8 cellular contexts compared by ENCODE assay signal in the genomic region with DNA sequence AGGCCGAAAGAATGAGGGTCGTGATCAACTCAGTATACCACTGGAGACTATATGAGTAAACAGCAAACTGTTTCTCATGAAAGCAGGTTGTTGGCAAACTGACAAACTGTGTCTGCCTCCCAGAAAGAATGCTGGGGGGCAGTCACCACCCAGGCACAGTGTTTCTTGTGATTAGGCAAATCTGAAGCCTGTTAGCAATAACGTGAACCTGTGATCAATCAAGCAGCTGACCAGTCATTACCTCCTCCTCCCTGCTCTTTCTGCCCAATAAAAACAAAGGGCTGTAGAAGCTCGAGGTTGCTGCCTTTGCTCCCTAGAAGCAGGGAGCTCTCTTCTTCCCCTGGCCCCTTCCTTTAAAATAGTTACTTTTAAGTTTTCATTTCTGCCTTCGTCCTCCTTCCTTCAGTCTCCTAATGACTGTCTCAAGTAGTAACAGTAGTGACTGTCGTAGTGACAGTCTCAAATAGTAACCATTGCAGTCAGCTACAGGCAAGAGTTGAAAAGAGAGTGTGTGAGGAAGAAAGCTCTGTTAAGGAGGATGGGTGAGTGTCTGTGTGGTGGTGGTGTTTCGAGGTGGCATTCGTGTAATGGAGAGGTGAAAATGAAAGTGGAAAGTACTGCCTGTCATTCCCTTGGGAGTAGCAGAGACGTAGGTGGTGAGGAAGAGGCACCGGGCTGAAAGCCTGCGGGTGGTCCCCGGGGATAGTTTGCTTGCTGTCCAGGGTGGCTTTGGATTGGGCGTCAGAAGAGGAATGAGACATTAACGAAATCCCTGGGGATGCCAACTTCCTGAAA. TPM values are rescaled to one million over a fixed set of nuclear protein-coding genes. Genes with fewer than 3 reads are reported as not detected.
DNase-seq lines count a peak whose midpoint lies in the region; ATAC-seq, FAIRE-seq and TF ChIP-seq lines count a peak whose summit lies in the region.

No MANE protein-coding gene starts in this region.

- TF ChIP-seq POLR2A in H1 (IDR thresholded peaks at IDR 0.05; ENCODE audit: control extremely low read depth in 1 of 2, low read depth in 2 of 2, low read length in 2 of 2), result no peak

- H2AK5ac ChIP-seq in H1 (ENCODE audit: low read depth, low read length), result no peak overlapping the region

- no peak overlapping the region for H4K8ac ChIP-seq in H1 (ENCODE audit: extremely low read depth, insufficient read depth, low read length)

- intact Hi-C loops in posterior cingulate gyrus (cut with DNase I), result no loop called here

- H2BK15ac ChIP-seq in H1 (ENCODE audit: low read length), result no peak overlapping the region

- H3K4me1 ChIP-seq in H1 (replicated peaks in 1 of 4; ENCODE audit: control insufficient read depth in 3 of 4, insufficient read depth in 4 of 4, low read length in 3 of 4) (no peaks in the 10 kb centered on the region), skeletal muscle satellite cell (ENCODE audit: control insufficient read depth, insufficient read depth, low read length) (no peaks in the 10 kb centered on the region)

- no peak overlapping the region for H3K4me2 ChIP-seq in H1 (ENCODE audit: insufficient read depth in 1 of 2, low read depth in 2 of 2, low read length in 2 of 2)
- H3K4me2 ChIP-seq in skeletal muscle satellite cell (ENCODE audit: low read length), result peak overlapping the region; percentile 67

- H2AFZ ChIP-seq in H1 (ENCODE audit: low read length), result peak overlapping the region; percentile 2; the same call in 1 of the 2 replicates

- H3K9ac ChIP-seq in H1 (replicated peaks in 1 of 4; ENCODE audit: extremely low read depth in 1 of 4, low read depth in 3 of 4, low read length in 3 of 4) (no peak overlapping the region; a peak in 1 of 7 replicates), skeletal muscle satellite cell (ENCODE audit: low read depth, low read length) (no peak overlapping the region)

- no peak overlapping the region for H3K18ac ChIP-seq in H1 (ENCODE audit: extremely low read depth, low read length)

- TF ChIP-seq CTCF in AG04450 (IDR thresholded peaks at IDR 0.05; ENCODE audit: low read depth, low read length) (no peak), H1 (IDR thresholded peaks at IDR 0.05; ENCODE audit: control extremely low read depth in 1 of 3, insufficient read depth in 1 of 3, low read depth in 1 of 3, low read length in 3 of 3) (no peak)

- H3K9me3 ChIP-seq in AG04450 (ENCODE audit: control insufficient read depth, insufficient read depth, low read length) (no peaks in the 10 kb centered on the region), H1 (ENCODE audit: insufficient read depth in 2 of 2, low read depth in 1 of 2, low read length in 1 of 2) (no peaks in the 10 kb centered on the region), skeletal muscle satellite cell (replicated peaks; ENCODE audit: low read length) (no peaks in the 10 kb centered on the region)

- TF ChIP-seq EP300 in H1 (IDR thresholded peaks at IDR 0.05; ENCODE audit: borderline replicate concordance in 1 of 2, low read depth in 2 of 2, low read length in 2 of 2), result no peak

- no peak for FAIRE-seq in H1 (lab: Jason Lieb, UNC)

- no peak overlapping the region for H2BK120ac ChIP-seq in H1 (replicated peaks; ENCODE audit: low read depth, low read length)

- ATAC-seq in GM19455 (IDR thresholded peaks at IDR 0.05; ENCODE audit: unreplicated experiment) (peak; percentile 57), HG03460 (IDR thresholded peaks at IDR 0.05; ENCODE audit: unreplicated experiment) (peak; percentile 65)

- H2BK20ac ChIP-seq in H1 (ENCODE audit: low read length), result no peak overlapping the region

- DNase-seq in AG04450 (ENCODE audit: low read depth, low spot score) (no peak), H1 (ENCODE audit: low read depth in 1 of 2, low spot score in 2 of 2) (no peak), posterior cingulate gyrus (no peak), HuH-7 (ENCODE audit: low spot score) (no peak)
- DNase-seq in activated naive CD4-positive, alpha-beta T cell (lab: John Stamatoyannopoulos, UW), result no peak

- H3K79me2 ChIP-seq in H1 (ENCODE audit: control insufficient read depth in 1 of 2, insufficient read depth in 2 of 2, low read length in 2 of 2), result no peaks in the 10 kb centered on the region; a peak in 1 of 4 replicates

- H3K36me3 ChIP-seq in H1 (ENCODE audit: control insufficient read depth in 2 of 4, insufficient read depth in 4 of 4, low read length in 3 of 4), result no peaks in the 10 kb centered on the region
- H3K36me3 ChIP-seq in skeletal muscle satellite cell (ENCODE audit: insufficient read depth, low read length), result no peaks in the 10 kb centered on the region

- no peak overlapping the region for H3K14ac ChIP-seq in H1 (ENCODE audit: insufficient read length)

- H3K56ac ChIP-seq in H1 (replicated peaks; ENCODE audit: insufficient read length, low read depth, low read length), result no peak overlapping the region

- H4K20me1 ChIP-seq in H1 (replicated peaks in 1 of 2; ENCODE audit: control insufficient read depth in 1 of 2, insufficient read depth in 2 of 2, low read length in 2 of 2), result no peaks in the 10 kb centered on the region

- CTCF ChIA-PET in AG04450 (lab: Charles Lee) (interaction anchor here (0.5 to 4.2 kb wide), 4 partner anchors 12 to 57 kb away, joined by 3 to 49 read pairs (median 3); no protein-coding TSS in a partner anchor), H1 (lab: Charles Lee; ENCODE audit: partially characterized antibody) (interaction anchor here (0.9 to 1.3 kb wide), 4 partner anchors 16 to 32 kb away, joined by 3 to 7 read pairs (median 4); no protein-coding TSS in a partner anchor)

- no peak overlapping the region for H4K5ac ChIP-seq in H1 (ENCODE audit: insufficient read length, low read depth, low read length)

- POLR2A ChIA-PET in AG04450 (lab: Yijun Ruan, JAX), result no interaction called here
- POLR2A ChIA-PET in H1 (lab: Charles Lee; ENCODE audit: partially characterized antibody), result interaction anchor here (3.1 kb wide), 1 partner anchor 31 kb away, joined by 21 read pairs; no protein-coding TSS in a partner anchor

- H3K23ac ChIP-seq in H1 (ENCODE audit: insufficient read length), result no peak overlapping the region

- H3K27ac ChIP-seq in AG04450 (ENCODE audit: low read depth, low read length) (no peak overlapping the region), H1 (ENCODE audit: low read depth, low read length) (no peak overlapping the region)

- H3K4me3 ChIP-seq in AG04450 (ENCODE audit: low read depth, low read length) (peak overlapping the region; percentile 49), H1 (ENCODE audit: extremely low read depth in 1 of 4, insufficient read depth in 2 of 4, low read depth in 3 of 4, low read length in 4 of 4) (no peak overlapping the region), skeletal muscle satellite cell (ENCODE audit: low read length) (peak overlapping the region; percentile 22)

- peaks cover 5% of the 10 kb centered on the region for H3K27me3 ChIP-seq in AG04450 (ENCODE audit: control insufficient read depth, insufficient read depth, low read length)
- H3K27me3 ChIP-seq in H1 (replicated peaks in 1 of 4; ENCODE audit: control insufficient read depth in 3 of 4, extremely low read depth in 1 of 4, insufficient read depth in 3 of 4, low read length in 3 of 4), result no peaks in the 10 kb centered on the region
- no peaks in the 10 kb centered on the region for H3K27me3 ChIP-seq in skeletal muscle satellite cell (ENCODE audit: control insufficient read depth, insufficient read depth, low read length)

- TF ChIP-seq RAD21 in H1 (IDR thresholded peaks at IDR 0.05 in 1 of 2, conservative IDR thresholded peaks at IDR 0.05 in 1 of 2; ENCODE audit: low read depth in 2 of 2, low read length in 2 of 2), result no peak

- H3K23me2 ChIP-seq in H1 (ENCODE audit: low read depth, low read length), result no peaks in the 10 kb centered on the region; the same call in 1 of the 2 replicates

- H4K91ac ChIP-seq in H1 (replicated peaks; ENCODE audit: insufficient read length, low read length), result no peak overlapping the region

- no peaks in the 10 kb centered on the region for H3K79me1 ChIP-seq in H1 (ENCODE audit: low read depth, low read length)

- WGBS in H1 (ENCODE audit: extremely low coverage in 1 of 2, insufficient coverage in 1 of 2, insufficient read length in 1 of 2, insufficient replicate concordance in 2 of 2, low coverage in 1 of 2, low lambda C conversion rate in 2 of 2, missing lambda C conversion rate in 1 of 2), 2 experiments, result 85% methylated on average over 14 of the region's 14 CpGs; no CpG with 5 or more reads in 1 of the 2 experiments

- H2BK5ac ChIP-seq in H1 (ENCODE audit: low read depth, low read length), result no peak overlapping the region

- H2BK12ac ChIP-seq in H1 (ENCODE audit: low read depth, low read length), result no peak overlapping the region

- H3K4ac ChIP-seq in H1 (replicated peaks; ENCODE audit: insufficient read length, low read depth, low read length), result no peak overlapping the region

TF ChIP-seq in H1, 55 proteins besides CTCF, POLR2A, EP300 and RAD21 (continues in another document):
- TF ChIP-seq RBBP5 (IDR thresholded peaks at IDR 0.05; ENCODE audit: borderline replicate concordance, low read depth, low read length), result no peak
- TF ChIP-seq E2F6 (IDR thresholded peaks at IDR 0.05), result no peak
- TF ChIP-seq, protein P1, sequence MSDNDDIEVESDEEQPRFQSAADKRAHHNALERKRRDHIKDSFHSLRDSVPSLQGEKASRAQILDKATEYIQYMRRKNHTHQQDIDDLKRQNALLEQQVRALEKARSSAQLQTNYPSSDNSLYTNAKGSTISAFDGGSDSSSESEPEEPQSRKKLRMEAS (IDR thresholded peaks at IDR 0.05), result no peak
- TF ChIP-seq POU5F1 (IDR thresholded peaks at IDR 0.05; ENCODE audit: low read depth, low read length), result no peak

RNA-seq across cellular contexts. Expression of gene HHAT, which starts 14.5 kb away (rescaled TPM):
- 4.8 and 5.1 TPM in 2 replicates for polyA plus RNA-seq in AG04450 (2011; rRNA removed)
- polyA minus RNA-seq in AG04450 (2011; rRNA and poly(A)+ RNA removed), result 10.3 and 13.7 TPM in 2 replicates
- 0.15 and 0.27 TPM in 2 replicates for total RNA-seq in H1 (2021; fragmentation: NEBNext Ultra II Directional; extraction: Animal tissue kit (Norgen Biotek cat#: 25700))
- 0.51 and 0.74 TPM in 2 replicates for polyA plus RNA-seq in H1 (2011; rRNA removed)
- polyA plus RNA-seq in H1 (2011; cell fraction: cytosol; rRNA removed), result 0.28 TPM
- polyA plus RNA-seq in H1 (2011; cell fraction: nucleus; rRNA removed), result 0.43 TPM
- polyA plus RNA-seq in H1 (2012, experiment 1 of 2), result 0.16 to 0.32 TPM (median 0.17 TPM) in 4 replicates
- polyA plus RNA-seq in H1 (2012, experiment 2 of 2), result 0.17 TPM
- polyA plus RNA-seq in H1 (2013, experiment 1 of 2), result 0.18 TPM
- polyA plus RNA-seq in H1 (2013, experiment 2 of 2), result 0.18 TPM
- polyA minus RNA-seq in H1 (2011; rRNA and poly(A)+ RNA removed), result 0.50 and 1.2 TPM in 2 replicates
- not detected for polyA minus RNA-seq in H1 (2011; cell fraction: cytosol; rRNA and poly(A)+ RNA removed)
- 2.4 TPM for polyA minus RNA-seq in H1 (2011; cell fraction: nucleus; rRNA and poly(A)+ RNA removed)
- total RNA-seq in skeletal muscle satellite cell (2012; rRNA removed), result 0.51 and 2.2 TPM in 2 replicates

Comparison
In these comparisons a context has a peak if more than half of its experiments do, and no peak if none do; other contexts are left out.
1. H3K4me3 ChIP-seq: peak in AG04450 (single experiment) and skeletal muscle satellite cell (single experiment); none in H1 (0 of 4).